ENCODE assay signal across 16 cellular contexts in genomic region chr5:150217041-150217440, GRCh38. TPM values are rescaled to one million over a fixed set of nuclear protein-coding genes. Genes with fewer than 3 reads are reported as not detected.
A peak's percentile ranks its signal among the peaks of the same experiment; 100 is the strongest.
DNase-seq lines count a peak whose midpoint lies in the region; ATAC-seq and TF ChIP-seq lines count a peak whose summit lies in the region.
"Had no signal": no experiment of that assay in that cellular context is flagged by ENCODE, and none has a peak within 500 bp of the region (broad histone marks: within the 10 kb centered on the region; RNA-seq: fewer than 3 reads in every experiment).

No MANE protein-coding gene starts in this region.

- POLR2A ChIA-PET in OCI-LY7 (lab: Charles Lee): interaction anchor here (0.9 kb wide), 1 partner anchor 26 kb away, joined by 3 read pairs; no protein-coding TSS in a partner anchor

- no peak for TF ChIP-seq CTCF in hepatocyte (IDR thresholded peaks at IDR 0.05; ENCODE audit: poor library complexity)
- no peak for TF ChIP-seq CTCF in progenitor cell of endocrine pancreas (IDR thresholded peaks at IDR 0.05; ENCODE audit: unreplicated experiment)
- no peak for TF ChIP-seq CTCF in OCI-LY7 (conservative IDR thresholded peaks at IDR 0.05; ENCODE audit: low read length)
- TF ChIP-seq CTCF in brain microvascular endothelial cell (IDR thresholded peaks at IDR 0.05; ENCODE audit: low read depth, low read length, missing control alignments): no peak

- no peak for ATAC-seq in HG03460 (IDR thresholded peaks at IDR 0.05; ENCODE audit: unreplicated experiment)

- intact Hi-C loops in OCI-LY7 (cut with micrococcal nuclease; ENCODE audit: unreplicated experiment): no loop called here

- WGBS in hepatocyte (ENCODE audit: low lambda C conversion rate, missing lambda C conversion rate): 81% methylated on average over 2 of the region's 2 CpGs

- H3K4me2 ChIP-seq in hepatocyte (no peak overlapping the region), OCI-LY7 (ENCODE audit: low read length) (no peak overlapping the region)
- H3K4me2 ChIP-seq: A549 had no signal

- no TSS peak for BruUV-seq in OCI-LY7 (replicated peaks; lab: Mats Ljungman, UMichigan)

- H3K9me2 ChIP-seq in hepatocyte (replicated peaks; ENCODE audit: insufficient read depth): no peaks in the 10 kb centered on the region
- H3K9me2 ChIP-seq in OCI-LY7 (ENCODE audit: insufficient read depth, low read length): no peaks in the 10 kb centered on the region

- DNase-seq in NCI-H2171 treated with DMSO at 0.1 percent for 48 hours (lab: John Stamatoyannopoulos, UW) (peak; percentile 32), NCI-H2171 (lab: John Stamatoyannopoulos, UW) (no peak), NCI-H1105 treated with DMSO at 0.1 percent for 48 hours (lab: John Stamatoyannopoulos, UW) (peak; percentile 12), hepatocyte (ENCODE audit: low spot score) (no peak), progenitor cell of endocrine pancreas (ENCODE audit: low spot score, unreplicated experiment) (no peak), OCI-LY7 (ENCODE audit: low spot score) (no peak), brain microvascular endothelial cell (no peak)
- DNase-seq: Calu3, DND-41, GDM1, NCI-H1694 treated with DMSO at 0.1 percent for 48 hours, NCI-H526 treated with DMSO at 0.1 percent for 48 hours, SIG-M5 had no signal

- H3K4me3 ChIP-seq in hepatocyte (no peak overlapping the region), OCI-LY7 (ENCODE audit: low read depth, low read length, poor library complexity, severe bottlenecking) (no peak overlapping the region), brain microvascular endothelial cell (ENCODE audit: low read depth, low read length) (no peak overlapping the region)
- H3K4me3 ChIP-seq: A549 had no signal

- H3K27ac ChIP-seq in hepatocyte: peak overlapping the region; percentile 73
- H3K27ac ChIP-seq in OCI-LY7 (ENCODE audit: low read depth, low read length, poor library complexity, severe bottlenecking): no peak overlapping the region
- no peak overlapping the region for H3K27ac ChIP-seq in brain microvascular endothelial cell

- H3K36me3 ChIP-seq in hepatocyte (replicated peaks; ENCODE audit: insufficient read depth, low read depth) (no peaks in the 10 kb centered on the region), OCI-LY7 (ENCODE audit: insufficient read depth, low read length) (no peaks in the 10 kb centered on the region), brain microvascular endothelial cell (replicated peaks) (no peaks in the 10 kb centered on the region)

- H3K27me3 ChIP-seq in hepatocyte: no peaks in the 10 kb centered on the region
- no peaks in the 10 kb centered on the region for H3K27me3 ChIP-seq in brain microvascular endothelial cell (replicated peaks)

- H3K4me3 Mint-ChIP-seq in progenitor cell of endocrine pancreas (ENCODE audit: low read depth): no peak overlapping the region

- peaks cover 38% of the 10 kb centered on the region for H3K27me3 Mint-ChIP-seq in progenitor cell of endocrine pancreas

- H3K79me2 ChIP-seq in hepatocyte: no peaks in the 10 kb centered on the region
- H3K79me2 ChIP-seq in OCI-LY7 (ENCODE audit: insufficient read depth, low read depth, low read length): no peaks in the 10 kb centered on the region

- H3K4me1 Mint-ChIP-seq in progenitor cell of endocrine pancreas (ENCODE audit: low read depth): peaks cover 6% of the 10 kb centered on the region

- in situ Hi-C loops in brain microvascular endothelial cell (cut with HindIII; ENCODE audit: low pct_ligation_motif_present, low sequenced_read_pairs): no loop called here

- peak overlapping the region; percentile 11 for H3K27ac Mint-ChIP-seq in progenitor cell of endocrine pancreas

- H3K4me1 ChIP-seq in hepatocyte (ENCODE audit: insufficient read depth) (peaks cover 31% of the 10 kb centered on the region), OCI-LY7 (ENCODE audit: insufficient read depth, low read length, poor library complexity, severe bottlenecking) (no peaks in the 10 kb centered on the region)
- H3K4me1 ChIP-seq: A549 had no signal

- H2AFZ ChIP-seq in hepatocyte: no peak overlapping the region
- H2AFZ ChIP-seq in OCI-LY7 (ENCODE audit: low read length): no peak overlapping the region

- CTCF ChIA-PET in OCI-LY7 (lab: Charles Lee; ENCODE audit: unreplicated experiment): no interaction called here

- no peaks in the 10 kb centered on the region for H3K36me3 Mint-ChIP-seq in progenitor cell of endocrine pancreas (ENCODE audit: insufficient read depth)
- H3K36me3 Mint-ChIP-seq: CD14-positive monocyte had no signal

- no peaks in the 10 kb centered on the region for H4K20me1 ChIP-seq in hepatocyte (ENCODE audit: insufficient read depth, poor library complexity, severe bottlenecking)
- H4K20me1 ChIP-seq in OCI-LY7 (ENCODE audit: insufficient read depth, low read length): no peaks in the 10 kb centered on the region

- no peaks in the 10 kb centered on the region for H3K9me3 ChIP-seq in hepatocyte (ENCODE audit: low read depth)
- H3K9me3 ChIP-seq in OCI-LY7 (ENCODE audit: low read length): no peaks in the 10 kb centered on the region
- H3K9me3 ChIP-seq: A549 had no signal

- no peaks in the 10 kb centered on the region for H3K9me3 Mint-ChIP-seq in progenitor cell of endocrine pancreas (ENCODE audit: low read depth)
- H3K9me3 Mint-ChIP-seq: CD14-positive monocyte had no signal

RNA-seq across cellular contexts. Expression of gene SLC6A7, which starts 27.2 kb away (rescaled TPM):
- total RNA-seq in hepatocyte (0.88 and 1.1 TPM in 2 replicates), progenitor cell of endocrine pancreas (not detected in 2 replicates), OCI-LY7 (2022) (not detected in 2 replicates)
- polyA plus RNA-seq in hepatocyte: 0.39 and 0.99 TPM in 2 replicates
- not detected in 2 replicates for total RNA-seq in OCI-LY7 (2014; rRNA removed; shearing (Covaris generic))
- total RNA-seq: Calu3 had no signal
- polyA plus RNA-seq: A549, CD14-positive monocyte had no signal

RNA-seq across cellular contexts. Expression of gene CDX1, which starts 50.5 kb away (rescaled TPM):
- total RNA-seq in hepatocyte: 54.6 and 58.2 TPM in 2 replicates
- polyA plus RNA-seq in hepatocyte: 43.3 and 46.9 TPM in 2 replicates
- 0.31 and 0.43 TPM in 2 replicates for total RNA-seq in progenitor cell of endocrine pancreas
- total RNA-seq in OCI-LY7 (2014; rRNA removed; shearing (Covaris generic)): not detected in 2 replicates
- total RNA-seq in OCI-LY7 (2022): not detected in 2 replicates
- total RNA-seq: Calu3 had no signal
- polyA plus RNA-seq: A549, CD14-positive monocyte had no signal

Comparison
In these comparisons a context has a peak if more than half of its experiments do, and no peak if none do; other contexts are left out.
1. DNase-seq: peak in NCI-H2171 treated with DMSO at 0.1 percent for 48 hours (single experiment) and NCI-H1105 treated with DMSO at 0.1 percent for 48 hours (single experiment); none in NCI-H2171 (single experiment), hepatocyte (single experiment), progenitor cell of endocrine pancreas (single experiment), OCI-LY7 (single experiment) and brain microvascular endothelial cell (single experiment).
2. RNA of gene CDX1, which starts 50.5 kb away (total RNA-seq): 54.6 to 58.2 TPM in hepatocyte; 0.31 to 0.43 TPM in progenitor cell of endocrine pancreas and not detected in OCI-LY7; every median in the first group is over 10 times any median in the second.